Comparison of ENCODE assay signal across 8 cellular contexts in genomic region chr11:75873417-75874148, GRCh38. TPM values are rescaled to one million over a fixed set of nuclear protein-coding genes. Genes with fewer than 3 reads are reported as not detected.
A peak's percentile ranks its signal among the peaks of the same experiment; 100 is the strongest.
DNase-seq lines count a peak whose midpoint lies in the region; ATAC-seq and TF ChIP-seq lines count a peak whose summit lies in the region.

No MANE protein-coding gene starts in this region.

- H3K4me3 ChIP-seq in OCI-LY7 (ENCODE audit: low read depth, low read length, poor library complexity, severe bottlenecking) (peak overlapping the region; percentile 40), transverse colon (no peak overlapping the region)

- TF ChIP-seq CTCF in OCI-LY7 (conservative IDR thresholded peaks at IDR 0.05; ENCODE audit: low read length) (no peak), transverse colon (IDR thresholded peaks at IDR 0.05) (no peak)

- in situ Hi-C loops in transverse colon (cut with MboI; ENCODE audit: low pct_ligation_motif_present in 1 of 4, low pct_unique_long_range_greater_than_20kb in 1 of 4, low sequenced_read_pairs in 3 of 4), result no loop called here

- no peaks in the 10 kb centered on the region for H3K27me3 ChIP-seq in transverse colon

- H2AFZ ChIP-seq in OCI-LY7 (ENCODE audit: low read length), result no peak overlapping the region

- H3K79me2 ChIP-seq in OCI-LY7 (ENCODE audit: insufficient read depth, low read depth, low read length), result peaks cover 67% of the 10 kb centered on the region

- TF ChIP-seq POLR2A in transverse colon (IDR thresholded peaks at IDR 0.05), result no peak

- peak; percentile 79 for DNase-seq in SIG-M5 treated with dmso at 0.1 percent for 504 hours (lab: John Stamatoyannopoulos, UW; ENCODE audit: unreplicated experiment)
- no peak for DNase-seq in SIG-M5 (lab: John Stamatoyannopoulos, UW)
- peak; percentile 68 for DNase-seq in OCI-LY7 (ENCODE audit: low spot score)
- no peak for DNase-seq in sciatic nerve (ENCODE audit: low spot score)
- DNase-seq in NCI-H187 treated with DMSO at 0.1 percent for 48 hours (lab: John Stamatoyannopoulos, UW), result no peak
- no peak for DNase-seq in transverse colon

- no TSS peak for BruUV-seq in OCI-LY7 (replicated peaks; lab: Mats Ljungman, UMichigan)

- peaks cover 31% of the 10 kb centered on the region for H3K4me1 ChIP-seq in OCI-LY7 (ENCODE audit: insufficient read depth, low read length, poor library complexity, severe bottlenecking)
- peaks cover 0 to 16% (median 3%) of the 10 kb centered on the region in 4 donors for H3K4me1 ChIP-seq in transverse colon

- intact Hi-C loops in OCI-LY7 (cut with micrococcal nuclease; ENCODE audit: unreplicated experiment), result loop anchor here (10.0 kb wide), 1 partner anchor 889 kb away; the partner anchor contains the start of gene NEU3
- intact Hi-C loops in sciatic nerve (cut with DNase I), result no loop called here
- intact Hi-C loops in transverse colon (cut with DNase I; ENCODE audit: low total_unique reads), result no loop called here

- peak overlapping the region; percentile 73 for H3K4me2 ChIP-seq in OCI-LY7 (ENCODE audit: low read length)

- peaks cover 10% of the 10 kb centered on the region; the same call in 1 of the 2 replicates for H4K20me1 ChIP-seq in OCI-LY7 (ENCODE audit: insufficient read depth, low read length)

- no peaks in the 10 kb centered on the region for H3K9me2 ChIP-seq in OCI-LY7 (ENCODE audit: insufficient read depth, low read length)

- peak overlapping the region; percentile 65 for H3K27ac ChIP-seq in OCI-LY7 (ENCODE audit: low read depth, low read length, poor library complexity, severe bottlenecking)
- H3K27ac ChIP-seq in transverse colon, result no peak overlapping the region

- H3K36me3 ChIP-seq in OCI-LY7 (ENCODE audit: insufficient read depth, low read length), result peaks cover 39% of the 10 kb centered on the region
- no peaks in the 10 kb centered on the region for H3K36me3 ChIP-seq in transverse colon

- no peak for TF ChIP-seq EP300 in transverse colon (IDR thresholded peaks at IDR 0.05; ENCODE audit: low read depth)

- 62 to 65% methylated on average over 6 to 8 of the region's 8 CpGs for WGBS in transverse colon (ENCODE audit: low coverage in 1 of 2), 2 donors

- ATAC-seq in HG02840 (IDR thresholded peaks at IDR 0.05; ENCODE audit: low FRiP score, unreplicated experiment) (peak; percentile 62), sciatic nerve (peak; percentile 64), esophagus mucosa (no peak)

- H3K9me3 ChIP-seq in OCI-LY7 (ENCODE audit: low read length), result no peaks in the 10 kb centered on the region
- no peaks in the 10 kb centered on the region for H3K9me3 ChIP-seq in transverse colon

- CTCF ChIA-PET in OCI-LY7 (lab: Charles Lee; ENCODE audit: unreplicated experiment), result interaction anchor here (1.1 kb wide), 1 partner anchor 100 kb away, joined by 3 read pairs; no protein-coding TSS in a partner anchor

- POLR2A ChIA-PET in OCI-LY7 (lab: Charles Lee), result interaction anchor here (0.6 to 2.6 kb wide), 10 partner anchors 10 to 109 kb away, joined by 3 to 14 read pairs (median 3); no protein-coding TSS in a partner anchor

RNA-seq across cellular contexts. Expression of gene UVRAG, which starts 58.6 kb away (rescaled TPM):
- 34.9 and 43.7 TPM in 2 replicates for total RNA-seq in OCI-LY7 (2014; rRNA removed; shearing (Covaris generic))
- total RNA-seq in OCI-LY7 (2022), result 62.2 and 73.3 TPM in 2 replicates
- 39.2 TPM for total RNA-seq in sciatic nerve
- 8.8 TPM for total RNA-seq in esophagus mucosa
- total RNA-seq in transverse colon, result 10 to 100 TPM; 12.7 to 34.6 (median 19.3) TPM

Comparison
In these comparisons a context has a peak if more than half of its experiments do, and no peak if none do; other contexts are left out.
1. DNase-seq: peak in SIG-M5 treated with dmso at 0.1 percent for 504 hours (single experiment) and OCI-LY7 (single experiment); none in SIG-M5 (single experiment), sciatic nerve (single experiment), NCI-H187 treated with DMSO at 0.1 percent for 48 hours (single experiment) and transverse colon (single experiment).